1 cellular context compared by ENCODE assay signal in genomic region chr15:85786778-85787114, GRCh38.
TF ChIP-seq lines count a peak whose summit lies in the region.

No MANE protein-coding gene starts in this region.

TF ChIP-seq in HepG2, 621 proteins besides CTCF, POLR2A, EP300 and RAD21 (continued from another document):
- TF ChIP-seq CREM (IDR thresholded peaks at IDR 0.05) (0 out of 2 replicates have a peak, but pooled peaks have one; percentile 13), CREM (CRISPR knock-in tag; IDR thresholded peaks at IDR 0.05) (no peak), PHF21A (CRISPR knock-in tag; IDR thresholded peaks at IDR 0.05) (peak; percentile 37; the same call in 1 of the 2 replicates), ZNF7 (CRISPR knock-in tag; IDR thresholded peaks at IDR 0.05) (no peak), FOXK1 (CRISPR knock-in tag; IDR thresholded peaks at IDR 0.05; ENCODE audit: borderline replicate concordance, low read depth) (no peak), NR2F6 (IDR thresholded peaks at IDR 0.05) (0 out of 2 replicates have a peak, but pooled peaks have one; percentile 22), NR2F6 (CRISPR knock-in tag; IDR thresholded peaks at IDR 0.05) (no peak), TFAP4 (IDR thresholded peaks at IDR 0.05; ENCODE audit: borderline replicate concordance, low read depth) (peak; percentile 32; the same call in 1 of the 2 replicates), DRAP1 (CRISPR knock-in tag; IDR thresholded peaks at IDR 0.05) (no peak), ZNF691 (CRISPR knock-in tag; IDR thresholded peaks at IDR 0.05; ENCODE audit: borderline replicate concordance, low read depth) (no peak), TCF7 (IDR thresholded peaks at IDR 0.05; ENCODE audit: low read depth) (peak; percentile 25; the same call in 1 of the 2 replicates), ZNF414 (CRISPR knock-in tag; IDR thresholded peaks at IDR 0.05) (0 out of 2 replicates have a peak, but pooled peaks have one; percentile 21), NCOR1 (IDR thresholded peaks at IDR 0.05; ENCODE audit: borderline replicate concordance, low read length) (peak; percentile 82; the same call in 1 of the 2 replicates), ASH2L (IDR thresholded peaks at IDR 0.05; ENCODE audit: insufficient read length, low read depth, low read length) (peak; percentile 25)
TF ChIP-seq in HepG2: peak in this region for 9.
